In genomic region chr2:179936654-179937053, GRCh38 we compare ENCODE assay signal across 9 cellular contexts.
A peak's percentile ranks its signal among the peaks of the same experiment; 100 is the strongest.
DNase-seq lines count a peak whose midpoint lies in the region; ATAC-seq, FAIRE-seq and TF ChIP-seq lines count a peak whose summit lies in the region.
"Had no signal": no experiment of that assay in that cellular context is flagged by ENCODE, and none has a peak within 500 bp of the region (broad histone marks: within the 10 kb centered on the region; RNA-seq: fewer than 3 reads in every experiment).

No MANE protein-coding gene starts in this region.

- no peak overlapping the region for H3K4me2 ChIP-seq in Loucy (ENCODE audit: low read depth, low read length, poor library complexity, severe bottlenecking)

- intact Hi-C loops in Right ventricle myocardium superior (cut with DNase I) (no loop called here), sciatic nerve (cut with DNase I) (no loop called here)

- H2AFZ ChIP-seq in Loucy (ENCODE audit: low read length), result no peak overlapping the region

- H4K20me1 ChIP-seq in Loucy (ENCODE audit: insufficient read depth, low read length, poor library complexity, severe bottlenecking), result no peaks in the 10 kb centered on the region

- peaks cover under 1% of the 10 kb centered on the region for H3K9me3 Mint-ChIP-seq in neural crest cell
- H3K9me3 Mint-ChIP-seq: brain had no signal

- no peak overlapping the region for H3K9ac ChIP-seq in Loucy (ENCODE audit: low read depth, low read length, poor library complexity, severe bottlenecking)

- no peak for ATAC-seq in Right ventricle myocardium superior (ENCODE audit: poor library complexity)
- no peak for ATAC-seq in HG02884 (IDR thresholded peaks at IDR 0.05; ENCODE audit: unreplicated experiment)
- no peak for ATAC-seq in sciatic nerve

- no peak for FAIRE-seq in GM12891 (lab: Jason Lieb, UNC)

- TF ChIP-seq POLR2A in GM12891 (IDR thresholded peaks at IDR 0.05; ENCODE audit: low read depth, low read length), result no peak

- H3K4me3 ChIP-seq in cardiac muscle cell (no peak overlapping the region), Loucy (ENCODE audit: low read length, poor library complexity, severe bottlenecking) (no peak overlapping the region)

- no peaks in the 10 kb centered on the region for H3K9me2 ChIP-seq in Loucy (replicated peaks; ENCODE audit: low read depth, low read length)

- peaks cover 9% of the 10 kb centered on the region for H3K4me1 Mint-ChIP-seq in neural crest cell

- H3K36me3 ChIP-seq in cardiac muscle cell (no peaks in the 10 kb centered on the region), Loucy (ENCODE audit: insufficient read depth, low read length) (no peaks in the 10 kb centered on the region)

- H3K79me2 ChIP-seq in Loucy (ENCODE audit: insufficient read depth, low read length), result no peaks in the 10 kb centered on the region

- no peaks in the 10 kb centered on the region for H3K27me3 ChIP-seq in cardiac muscle cell
- H3K27me3 ChIP-seq in Loucy (ENCODE audit: insufficient read depth, low read length, poor library complexity, severe bottlenecking), result no peaks in the 10 kb centered on the region

- H3K4me3 Mint-ChIP-seq in neural crest cell, result no peak overlapping the region
- H3K4me3 Mint-ChIP-seq: brain had no signal

- H3K27ac Mint-ChIP-seq in neural crest cell (ENCODE audit: unreplicated experiment), result no peak overlapping the region
- H3K27ac Mint-ChIP-seq: brain had no signal

- H3K27ac ChIP-seq in cardiac muscle cell, result no peak overlapping the region

- peaks cover 5% of the 10 kb centered on the region for H3K36me3 Mint-ChIP-seq in neural crest cell (ENCODE audit: low read depth)
- H3K36me3 Mint-ChIP-seq: brain had no signal

- no peaks in the 10 kb centered on the region for H3K9me3 ChIP-seq in cardiac muscle cell (ENCODE audit: low read depth)
- H3K9me3 ChIP-seq in Loucy (ENCODE audit: insufficient read depth, low read depth, low read length), result no peaks in the 10 kb centered on the region

- peaks cover 9% of the 10 kb centered on the region for H3K4me1 ChIP-seq in cardiac muscle cell (ENCODE audit: low read depth)
- no peaks in the 10 kb centered on the region for H3K4me1 ChIP-seq in Loucy (ENCODE audit: insufficient read depth, low read length, poor library complexity, severe bottlenecking)

- peak; percentile 31 for TF ChIP-seq CTCF in cardiac muscle cell (IDR thresholded peaks at IDR 0.05; ENCODE audit: low read depth, low read length)
- TF ChIP-seq CTCF in Loucy (conservative IDR thresholded peaks at IDR 0.05; ENCODE audit: low read length), result peak; percentile 73
- peak; percentile 65 for TF ChIP-seq CTCF in neural crest cell (conservative IDR thresholded peaks at IDR 0.05)

- H3F3A ChIP-seq in Loucy (ENCODE audit: low read depth), result no peaks in the 10 kb centered on the region

- H3K27me3 Mint-ChIP-seq in neural crest cell (ENCODE audit: low read depth), result no peaks in the 10 kb centered on the region
- H3K27me3 Mint-ChIP-seq: brain had no signal

- DNase-seq in cardiac muscle cell (ENCODE audit: low read depth in 1 of 2, low spot score in 1 of 2), result peak; percentile 14 to 62
- no peak for DNase-seq in Right ventricle myocardium superior
- peak; percentile 5 for DNase-seq in astrocyte of the hippocampus (ENCODE audit: low read depth, low spot score)
- peak; percentile 16 for DNase-seq in neural crest cell (ENCODE audit: low read depth, low spot score)
- no peak for DNase-seq in sciatic nerve (ENCODE audit: low spot score)
- no peak for DNase-seq in GM12891 (ENCODE audit: insufficient read length, low spot score)

TF ChIP-seq in GM12891, 5 proteins besides CTCF, POLR2A, EP300 and RAD21:
- TF ChIP-seq TAF1 (IDR thresholded peaks at IDR 0.05; ENCODE audit: low read depth, low read length), result no peak
- no peak for TF ChIP-seq POU2F2 (IDR thresholded peaks at IDR 0.05; ENCODE audit: low read depth, low read length)
- no peak for TF ChIP-seq POLR2AphosphoS5 (IDR thresholded peaks at IDR 0.05; ENCODE audit: low read depth, low read length)
- no peak for TF ChIP-seq PAX5 (IDR thresholded peaks at IDR 0.05; ENCODE audit: insufficient read depth, low read length, severe bottlenecking)

Comparison
In these comparisons a context has a peak if more than half of its experiments do, and no peak if none do; other contexts are left out.
1. DNase-seq: peak in cardiac muscle cell (2 of 2), astrocyte of the hippocampus (single experiment) and neural crest cell (single experiment); none in Right ventricle myocardium superior (single experiment), sciatic nerve (single experiment) and GM12891 (single experiment).
2. Peak in every context shown above with its lines, with median percentiles within 50 percentile points of each other: CTCF ChIP-seq.